9 cellular contexts compared by ENCODE assay signal in genomic region chr5:68745459-68745858, GRCh38.
DNase-seq lines count a peak whose midpoint lies in the region; ATAC-seq and TF ChIP-seq lines count a peak whose summit lies in the region.
"Had no signal": no experiment of that assay in that cellular context is flagged by ENCODE, and none has a peak within 500 bp of the region (broad histone marks: within the 10 kb centered on the region; RNA-seq: fewer than 3 reads in every experiment).

No MANE protein-coding gene starts in this region.

- H3K4me1 Mint-ChIP-seq in HFFc6 (ENCODE audit: low read depth) (no peaks in the 10 kb centered on the region; the same call in 1 of the 2 replicates), nephron progenitor cell (peaks cover 44% of the 10 kb centered on the region), immature natural killer cell (peaks cover 0 to 4% of the 10 kb centered on the region in 2 donors)

- no peak overlapping the region for H3K4me3 Mint-ChIP-seq in HFFc6
- H3K4me3 Mint-ChIP-seq in nephron progenitor cell, result no peak overlapping the region
- no peak overlapping the region for H3K4me3 Mint-ChIP-seq in immature natural killer cell

- DNase-seq in DMS 273 treated with DMSO at 0.1 percent for 48 hours (lab: John Stamatoyannopoulos, UW) (peak; percentile 19), HFFc6 (no peak), caudate nucleus (lab: John Stamatoyannopoulos, UW) (peak in 16 of 61 donors; percentile 5 to 66 (median 16)), nephron progenitor cell (no peak), amniotic stem cell (lab: John Stamatoyannopoulos, UW) (no peak), NCI-H1048 (lab: John Stamatoyannopoulos, UW) (no peak), immature natural killer cell (no peak)

- H3K36me3 Mint-ChIP-seq in HFFc6 (ENCODE audit: low read depth), result no peaks in the 10 kb centered on the region
- H3K36me3 Mint-ChIP-seq in nephron progenitor cell (ENCODE audit: low read depth), result no peaks in the 10 kb centered on the region
- no peaks in the 10 kb centered on the region for H3K36me3 Mint-ChIP-seq in immature natural killer cell

- H3K9me3 Mint-ChIP-seq in HFFc6, result no peaks in the 10 kb centered on the region
- peaks cover 17% of the 10 kb centered on the region for H3K9me3 Mint-ChIP-seq in nephron progenitor cell
- no peaks in the 10 kb centered on the region for H3K9me3 Mint-ChIP-seq in immature natural killer cell

- TF ChIP-seq CTCF in HFFc6 (IDR thresholded peaks at IDR 0.05) (peak; percentile 57), nephron progenitor cell (IDR thresholded peaks at IDR 0.05) (no peak)

- H3K27me3 Mint-ChIP-seq in HFFc6 (ENCODE audit: insufficient read depth), result peaks cover under 1% of the 10 kb centered on the region
- peaks cover 2% of the 10 kb centered on the region for H3K27me3 Mint-ChIP-seq in nephron progenitor cell (ENCODE audit: low read depth, poor library complexity)
- peaks cover 2 to 8% (median 4%) of the 10 kb centered on the region in 3 donors for H3K27me3 Mint-ChIP-seq in immature natural killer cell (ENCODE audit: low read depth in 3 of 3)

- no peak overlapping the region for H3K27ac Mint-ChIP-seq in HFFc6
- peak overlapping the region; percentile 67 for H3K27ac Mint-ChIP-seq in nephron progenitor cell
- no peak overlapping the region for H3K27ac Mint-ChIP-seq in immature natural killer cell

- no peak for ATAC-seq in GM19452 (IDR thresholded peaks at IDR 0.05; ENCODE audit: unreplicated experiment)

- peak overlapping the region; percentile 46 for H3K27ac ChIP-seq in caudate nucleus (ENCODE audit: low read depth, low read length)
- H3K27ac ChIP-seq: HL-60 had no signal
